In the genomic region with DNA sequence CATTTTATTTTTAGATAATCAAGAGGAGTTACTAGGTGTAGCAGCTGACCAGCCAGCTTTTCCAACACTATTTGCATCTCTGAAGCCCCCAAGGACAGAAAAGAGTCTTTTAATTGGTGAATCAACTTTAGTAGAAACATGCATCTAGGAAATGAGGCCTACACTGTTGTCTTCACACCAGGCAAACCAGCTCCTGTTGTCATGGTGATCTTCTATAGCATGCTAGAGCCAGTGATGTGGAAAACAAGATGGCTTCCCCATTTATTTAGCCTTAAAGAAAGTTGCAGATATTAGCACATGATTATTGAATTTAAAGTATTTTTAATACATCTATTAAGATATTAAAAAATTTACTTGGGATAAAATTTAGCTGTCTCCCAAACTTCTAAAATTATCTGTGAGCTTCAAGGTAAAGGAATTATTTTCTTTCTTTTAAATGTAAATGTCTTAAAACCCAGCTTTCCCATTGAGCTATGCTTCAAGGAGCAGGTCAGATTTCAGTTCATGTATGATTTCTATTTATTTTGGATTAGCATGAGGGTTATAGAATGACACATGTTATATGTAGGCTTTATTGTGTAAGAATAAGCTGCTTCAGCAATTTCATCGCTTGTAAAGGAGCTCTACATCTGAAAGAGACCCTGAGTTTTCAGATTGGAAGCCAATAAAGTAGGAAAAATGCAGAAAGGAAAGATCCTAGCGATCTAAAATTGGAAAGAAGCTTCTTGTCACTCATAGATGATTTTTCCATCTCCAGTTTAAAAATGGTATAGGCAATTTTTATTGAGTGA, we compare ENCODE assay signal across 16 cellular contexts.
DNase-seq lines count a peak whose midpoint lies in the region; ATAC-seq and TF ChIP-seq lines count a peak whose summit lies in the region.
"Had no signal": no experiment of that assay in that cellular context is flagged by ENCODE, and none has a peak within 500 bp of the region (broad histone marks: within the 10 kb centered on the region; RNA-seq: fewer than 3 reads in every experiment).

No MANE protein-coding gene starts in this region.

- no peak for TF ChIP-seq POLR2A in IMR-90 (IDR thresholded peaks at IDR 0.05; ENCODE audit: low read depth, low read length)
- TF ChIP-seq POLR2A in tibial nerve (IDR thresholded peaks at IDR 0.05) = no peak

- no peak overlapping the region for H4K91ac ChIP-seq in IMR-90 (ENCODE audit: insufficient read depth, low read depth, low read length)

- H2BK20ac ChIP-seq in IMR-90 (ENCODE audit: low read depth, low read length) = peak overlapping the region; percentile 25; the same call in 1 of the 2 replicates

- dilution Hi-C loops in IMR-90 (cut with HindIII; ENCODE audit: low sequenced_read_pairs, unreplicated experiment) = no loop called here

- no peaks in the 10 kb centered on the region for H4K20me1 ChIP-seq in IMR-90 (ENCODE audit: insufficient read depth, low read length)

- no peak overlapping the region for H3K23ac ChIP-seq in IMR-90 (ENCODE audit: low read depth, low read length)

- no peak overlapping the region for H4K8ac ChIP-seq in IMR-90 (ENCODE audit: low read depth in 2 of 2, low read length in 2 of 2)

- no peak overlapping the region for H4K5ac ChIP-seq in IMR-90 (ENCODE audit: low read depth, low read length)

- H3K36me3 ChIP-seq in IMR-90 (ENCODE audit: control insufficient read depth, insufficient read depth, low read length) (no peaks in the 10 kb centered on the region), ectodermal cell (ENCODE audit: control insufficient read depth, insufficient read depth, low read length) (no peaks in the 10 kb centered on the region), parathyroid adenoma (ENCODE audit: control insufficient read depth, insufficient read depth, low read length) (no peaks in the 10 kb centered on the region), tibial nerve (no peaks in the 10 kb centered on the region)
- H3K36me3 ChIP-seq: brain microvascular endothelial cell had no signal

- CTCF ChIA-PET in IMR-90 (lab: Yijun Ruan, JAX) = interaction anchor here (0.5 kb wide), 1 partner anchor 1347 kb away, joined by 3 read pairs; no protein-coding TSS in a partner anchor

- ATAC-seq in IMR-90 (ENCODE audit: low read depth) (no peak), GM21528 (IDR thresholded peaks at IDR 0.05; ENCODE audit: low FRiP score, unreplicated experiment) (no peak)
- ATAC-seq: effector memory CD8-positive, alpha-beta T cell had no signal

- 0 out of 2 replicates have a peak overlapping the region, but pooled peaks have one; percentile 40 for H2BK120ac ChIP-seq in IMR-90 (ENCODE audit: low read depth, low read length)

- no peak overlapping the region for H3K9ac ChIP-seq in IMR-90 (ENCODE audit: low read depth, low read length)
- no peak overlapping the region for H3K9ac ChIP-seq in parathyroid adenoma

- TF ChIP-seq EP300 in tibial nerve (IDR thresholded peaks at IDR 0.05) = no peak

- 100% methylated on average over 1 of the region's 2 CpGs; no CpG with 5 or more reads in 1 of the 2 experiments for WGBS in IMR-90 (ENCODE audit: extremely low coverage in 2 of 2, insufficient read length in 1 of 2), 2 experiments
- 84 to 88% methylated on average over 2 of the region's 2 CpGs for WGBS in ectodermal cell, 2 experiments
- 55 to 66% methylated on average over 2 of the region's 2 CpGs for WGBS in tibial nerve, 2 donors

- H3K18ac ChIP-seq in IMR-90 (ENCODE audit: low read depth, low read length) = no peak overlapping the region

- no peak overlapping the region for H2AK5ac ChIP-seq in IMR-90 (ENCODE audit: low read depth, low read length)

- H3K4me2 ChIP-seq in IMR-90 (ENCODE audit: low read depth, low read length) (no peak overlapping the region), parathyroid adenoma (ENCODE audit: low read length) (no peak overlapping the region)

- H3K4me1 ChIP-seq in IMR-90 (ENCODE audit: control insufficient read depth, insufficient read depth, low read length) = peaks cover 8% of the 10 kb centered on the region
- H3K4me1 ChIP-seq in ectodermal cell (ENCODE audit: control insufficient read depth, insufficient read depth, low read length) = peaks cover 34% of the 10 kb centered on the region
- peaks cover 35% of the 10 kb centered on the region for H3K4me1 ChIP-seq in parathyroid adenoma
- H3K4me1 ChIP-seq in tibial nerve = peaks cover 0 to 37% (median 9%) of the 10 kb centered on the region in 4 donors

- H3K4me3 ChIP-seq in IMR-90 (ENCODE audit: insufficient read depth, low read depth, low read length) = no peak overlapping the region
- no peak overlapping the region for H3K4me3 ChIP-seq in ectodermal cell (ENCODE audit: insufficient read depth, low read depth, low read length)
- H3K4me3 ChIP-seq in parathyroid adenoma (ENCODE audit: low read depth, low read length) = no peak overlapping the region
- no peak overlapping the region for H3K4me3 ChIP-seq in tibial nerve

- no peak for TF ChIP-seq RAD21 in IMR-90 (IDR thresholded peaks at IDR 0.05; ENCODE audit: low read length)

- DNase-seq in NCI-H2227 (lab: John Stamatoyannopoulos, UW; ENCODE audit: unreplicated experiment) = peak; percentile 5
- no peak for DNase-seq in NCI-H2227 treated with DMSO at 0.1 percent for 48 hours (lab: John Stamatoyannopoulos, UW)
- no peak for DNase-seq in IMR-90
- no peak for DNase-seq in cerebellum (ENCODE audit: low spot score)
- no peak for DNase-seq in tibial nerve (ENCODE audit: low spot score in 2 of 2)
- DNase-seq: activated CD8-positive, alpha-beta memory T cell treated with anti-CD3 and anti-CD28 coated beads for 24 hours; brain microvascular endothelial cell; effector memory CD8-positive, alpha-beta T cell; foreskin melanocyte; GOT3; kidney glomerular epithelial cell; NCI-H1048; stimulated activated CD4-positive, alpha-beta T cell treated with anti-CD3 and anti-CD28 coated beads, Interleukin-2, amount 100 ng/mL, for 24 hours had no signal

- no TSS peak for BruUV-seq in IMR-90 (replicated peaks; lab: Mats Ljungman, UMichigan)

- no peak overlapping the region for H2AK9ac ChIP-seq in IMR-90 (replicated peaks; ENCODE audit: low read depth, low read length, poor library complexity)

- in situ Hi-C loops in IMR-90 (cut with MboI; ENCODE audit: low sequenced_read_pairs) = no loop called here

- TF ChIP-seq CTCF in IMR-90 (conservative IDR thresholded peaks at IDR 0.05; ENCODE audit: low read depth, low read length) = no peak
- no peak for TF ChIP-seq CTCF in parathyroid adenoma (IDR thresholded peaks at IDR 0.05)
- no peak for TF ChIP-seq CTCF in tibial nerve (IDR thresholded peaks at IDR 0.05)

- intact Hi-C loops in IMR-90 (cut with micrococcal nuclease) = no loop called here

- H2AFZ ChIP-seq in IMR-90 (replicated peaks; ENCODE audit: low read length, poor library complexity) (no peak overlapping the region), parathyroid adenoma (peak overlapping the region; percentile 56)

- H3K27ac ChIP-seq in IMR-90 (ENCODE audit: insufficient read depth, low read length) (no peak overlapping the region), ectodermal cell (ENCODE audit: insufficient read depth, low read depth, low read length, poor library complexity, severe bottlenecking) (peak overlapping the region; percentile 85), parathyroid adenoma (peak overlapping the region; percentile 91), tibial nerve (no peak overlapping the region)
- H3K27ac ChIP-seq: brain microvascular endothelial cell had no signal

- no peaks in the 10 kb centered on the region for H3K9me3 ChIP-seq in IMR-90 (ENCODE audit: control insufficient read depth, insufficient read depth, low read length)
- no peaks in the 10 kb centered on the region for H3K9me3 ChIP-seq in ectodermal cell (ENCODE audit: control insufficient read depth, low read length)
- H3K9me3 ChIP-seq in parathyroid adenoma (ENCODE audit: control insufficient read depth, low read length) = no peaks in the 10 kb centered on the region
- H3K9me3 ChIP-seq in tibial nerve = no peaks in the 10 kb centered on the region

- H3K56ac ChIP-seq in IMR-90 (ENCODE audit: extremely low read depth, insufficient read depth, low read length) = no peak overlapping the region

- H2BK5ac ChIP-seq in IMR-90 (ENCODE audit: low read depth, low read length, poor library complexity, severe bottlenecking) = no peak overlapping the region

- H2BK15ac ChIP-seq in IMR-90 (ENCODE audit: low read depth, low read length) = peak overlapping the region; percentile 65; the same call in 1 of the 3 replicates

- H3K4ac ChIP-seq in IMR-90 (ENCODE audit: low read depth, low read length) = no peak overlapping the region

- H3K79me2 ChIP-seq in parathyroid adenoma = no peaks in the 10 kb centered on the region

- no peak overlapping the region for H3K14ac ChIP-seq in IMR-90 (replicated peaks; ENCODE audit: low read depth, low read length)

- H3K9me1 ChIP-seq in IMR-90 (ENCODE audit: insufficient read depth, low read length) = peaks cover 3% of the 10 kb centered on the region

- H3K27me3 ChIP-seq in IMR-90 (ENCODE audit: control insufficient read depth, insufficient read depth, low read length) (no peaks in the 10 kb centered on the region), ectodermal cell (ENCODE audit: control insufficient read depth, insufficient read depth, low read length, poor library complexity, severe bottlenecking) (no peaks in the 10 kb centered on the region), parathyroid adenoma (ENCODE audit: control insufficient read depth, insufficient read depth, low read length) (no peaks in the 10 kb centered on the region), tibial nerve (no peaks in the 10 kb centered on the region)
- H3K27me3 ChIP-seq: brain microvascular endothelial cell had no signal

- no peaks in the 10 kb centered on the region for H3K79me1 ChIP-seq in IMR-90 (ENCODE audit: low read depth in 1 of 2, low read length in 2 of 2)

- POLR2A ChIA-PET in IMR-90 (lab: Charles Lee; ENCODE audit: unreplicated experiment) = no interaction called here

TF ChIP-seq in IMR-90, 13 proteins besides CTCF, POLR2A, EP300 and RAD21:
- no peak for TF ChIP-seq MAZ (IDR thresholded peaks at IDR 0.05; ENCODE audit: borderline replicate concordance, low read depth, low read length)

Comparison
In these comparisons a context has a peak if more than half of its experiments do, and no peak if none do; other contexts are left out.
1. H3K27ac ChIP-seq: peak in ectodermal cell (single experiment) and parathyroid adenoma (single experiment); none in IMR-90 (single experiment) and tibial nerve (0 of 4).